ENCODE assay signal across 26 cellular contexts in genomic region chr6:16430661-16431089, GRCh38.
DNase-seq lines count a peak whose midpoint lies in the region; ATAC-seq and TF ChIP-seq lines count a peak whose summit lies in the region.
"Had no signal": no experiment of that assay in that cellular context is flagged by ENCODE, and none has a peak within 500 bp of the region (broad histone marks: within the 10 kb centered on the region; RNA-seq: fewer than 3 reads in every experiment).

No MANE protein-coding gene starts in this region.

- H3K36me3 Mint-ChIP-seq in stimulated activated effector memory CD8-positive, alpha-beta T cell treated with anti-CD3 and anti-CD28 coated beads, Interleukin-12 subunit alpha, Interleukin-12 subunit beta, amount 100 ng/mL, for 72 hours: peaks cover 60% of the 10 kb centered on the region

- no peak for TF ChIP-seq POLR2A in tibial nerve (IDR thresholded peaks at IDR 0.05)

- TF ChIP-seq CTCF in fibroblast of pulmonary artery (IDR thresholded peaks at IDR 0.05; ENCODE audit: low read length, missing control alignments) (no peak), tibial nerve (IDR thresholded peaks at IDR 0.05) (no peak)

- H3K27ac Mint-ChIP-seq in stimulated activated effector memory CD8-positive, alpha-beta T cell treated with anti-CD3 and anti-CD28 coated beads, Interleukin-12 subunit alpha, Interleukin-12 subunit beta, amount 100 ng/mL, for 72 hours: peak overlapping the region; percentile 37
- H3K27ac Mint-ChIP-seq: progenitor cell of endocrine pancreas; stimulated activated naive CD8-positive, alpha-beta T cell treated with anti-CD3 and anti-CD28 coated beads, Interleukin-15, amount 100 ng/mL, for 72 hours had no signal

- no peaks in the 10 kb centered on the region for H3K9me3 ChIP-seq in SK-N-MC (ENCODE audit: low read depth, low read length)
- no peaks in the 10 kb centered on the region for H3K9me3 ChIP-seq in tibial nerve
- H3K9me3 ChIP-seq: ascending aorta, BLaER1, SJSA1, upper lobe of left lung had no signal

- H3K27ac ChIP-seq in SK-N-MC: no peak overlapping the region
- H3K27ac ChIP-seq in tibial nerve: no peak overlapping the region
- H3K27ac ChIP-seq: 22Rv1, ascending aorta, BLaER1, SJSA1, upper lobe of left lung, WERI-Rb-1 had no signal

- no peaks in the 10 kb centered on the region for H3K36me3 ChIP-seq in SK-N-MC (ENCODE audit: insufficient read depth, low read length)
- no peaks in the 10 kb centered on the region for H3K36me3 ChIP-seq in tibial nerve
- H3K36me3 ChIP-seq: ascending aorta, BLaER1, SJSA1, upper lobe of left lung, WERI-Rb-1 had no signal

- H3K27me3 ChIP-seq in tibial nerve: no peaks in the 10 kb centered on the region
- H3K27me3 ChIP-seq: ascending aorta, BLaER1, SJSA1, upper lobe of left lung had no signal

- peaks cover 3% of the 10 kb centered on the region for H3K9me3 Mint-ChIP-seq in stimulated activated effector memory CD8-positive, alpha-beta T cell treated with anti-CD3 and anti-CD28 coated beads, Interleukin-12 subunit alpha, Interleukin-12 subunit beta, amount 100 ng/mL, for 72 hours

- peaks cover 0 to 35% (median 20%) of the 10 kb centered on the region in 4 donors for H3K4me1 ChIP-seq in tibial nerve
- H3K4me1 ChIP-seq: BLaER1 had no signal

- ATAC-seq in stimulated activated effector memory CD8-positive, alpha-beta T cell treated with anti-CD3 and anti-CD28 coated beads, Interleukin-12 subunit alpha, Interleukin-12 subunit beta, amount 100 ng/mL, for 72 hours: no peak
- no peak for ATAC-seq in HG02571 (IDR thresholded peaks at IDR 0.05; ENCODE audit: unreplicated experiment)
- ATAC-seq: left colon; natural killer cell treated with Interleukin-12 subunit alpha and Interleukin-12 subunit beta and Interleukin-15 and Interleukin-18, amount 100 ng/mL, for 72 hours; stimulated activated naive CD8-positive, alpha-beta T cell treated with anti-CD3 and anti-CD28 coated beads, Interleukin-15, amount 100 ng/mL, for 72 hours had no signal

- H3K4me3 Mint-ChIP-seq in stimulated activated effector memory CD8-positive, alpha-beta T cell treated with anti-CD3 and anti-CD28 coated beads, Interleukin-12 subunit alpha, Interleukin-12 subunit beta, amount 100 ng/mL, for 72 hours: no peak overlapping the region
- H3K4me3 Mint-ChIP-seq: natural killer cell treated with Interleukin-12 subunit alpha and Interleukin-12 subunit beta and Interleukin-15 and Interleukin-18, amount 100 ng/mL, for 72 hours; stimulated activated naive CD8-positive, alpha-beta T cell treated with anti-CD3 and anti-CD28 coated beads, Interleukin-15, amount 100 ng/mL, for 72 hours had no signal

- H3K9ac ChIP-seq in SK-N-MC (ENCODE audit: insufficient read length): no peak overlapping the region
- H3K9ac ChIP-seq: BLaER1 had no signal

- 45 to 49% methylated on average over 9 of the region's 9 CpGs for WGBS in tibial nerve, 2 donors

- DNase-seq in NCI-H748 (lab: John Stamatoyannopoulos, UW; ENCODE audit: unreplicated experiment) (peak; percentile 24), NCI-H748 treated with DMSO at 0.1 percent for 48 hours (lab: John Stamatoyannopoulos, UW) (no peak), SK-N-MC (ENCODE audit: low read depth, low spot score) (no peak), fibroblast of pulmonary artery (ENCODE audit: low read depth) (peak; percentile 63), HK-2 (ENCODE audit: unreplicated experiment) (no peak), tibial nerve (ENCODE audit: low spot score in 2 of 2) (no peak)
- DNase-seq in stimulated activated effector memory CD8-positive, alpha-beta T cell treated with anti-CD3 and anti-CD28 coated beads, Interleukin-12 subunit alpha, Interleukin-12 subunit beta, amount 100 ng/mL, for 72 hours (ENCODE audit: low spot score in 2 of 2): no peak
- DNase-seq: activated CD4-positive, alpha-beta T cell treated with anti-CD3 and anti-CD28 coated beads, Interleukin-2, amount 50 U/mL, for 1 hour; activated naive CD4-positive, alpha-beta T cell treated with Interleukin-2 at 50 U/mL for 16 hours; effector CD8-positive, alpha-beta T cell; KG1; left colon; NCI-H146; stimulated activated CD4-positive, alpha-beta T cell treated with anti-CD3 and anti-CD28 coated beads, Interleukin-2, amount 100 ng/mL, for 24 hours; stimulated activated naive CD8-positive, alpha-beta T cell treated with anti-CD3 and anti-CD28 coated beads, Interleukin-15, amount 100 ng/mL, for 72 hours; T-helper 2 cell; upper lobe of left lung; WERI-Rb-1 had no signal

- H3K4me3 ChIP-seq in SK-N-MC (peak overlapping the region; percentile 62), fibroblast of pulmonary artery (replicated peaks; ENCODE audit: low read depth, low read length) (no peak overlapping the region), tibial nerve (no peak overlapping the region)
- H3K4me3 ChIP-seq: ascending aorta, BLaER1, SJSA1, skin epidermis, upper lobe of left lung had no signal

- H3K4me1 Mint-ChIP-seq in stimulated activated effector memory CD8-positive, alpha-beta T cell treated with anti-CD3 and anti-CD28 coated beads, Interleukin-12 subunit alpha, Interleukin-12 subunit beta, amount 100 ng/mL, for 72 hours: peaks cover 64% of the 10 kb centered on the region

- no peak for TF ChIP-seq EP300 in tibial nerve (IDR thresholded peaks at IDR 0.05)

Comparison
In these comparisons a context has a peak if more than half of its experiments do, and no peak if none do; other contexts are left out.
1. DNase-seq: peak in NCI-H748 (single experiment) and fibroblast of pulmonary artery (single experiment); none in NCI-H748 treated with DMSO at 0.1 percent for 48 hours (single experiment), SK-N-MC (single experiment), stimulated activated effector memory CD8-positive, alpha-beta T cell treated with anti-CD3 and anti-CD28 coated beads, Interleukin-12 subunit alpha, Interleukin-12 subunit beta, amount 100 ng/mL, for 72 hours (0 of 2), HK-2 (single experiment) and tibial nerve (0 of 2).